Comparison of ENCODE assay signal across 8 cellular contexts in genomic region chr1:219066631-219067349, GRCh38.
DNase-seq lines count a peak whose midpoint lies in the region; ATAC-seq and TF ChIP-seq lines count a peak whose summit lies in the region.

No MANE protein-coding gene starts in this region.

- no peaks in the 10 kb centered on the region for H3K27me3 Mint-ChIP-seq in activated CD4-positive, alpha-beta T cell treated with anti-CD3 and anti-CD28 coated beads, Interleukin-2, amount 10 ng/mL, durations not matched to agents 24 days and 14 days

- H3K4me1 Mint-ChIP-seq in activated CD4-positive, alpha-beta T cell treated with anti-CD3 and anti-CD28 coated beads, Interleukin-2, amount 10 ng/mL, durations not matched to agents 24 days and 14 days: no peaks in the 10 kb centered on the region

- H3K4me3 ChIP-seq in ascending aorta: no peak overlapping the region

- H3K27me3 ChIP-seq in ascending aorta: no peaks in the 10 kb centered on the region

- peaks cover 0 to 7% of the 10 kb centered on the region in 2 donors for H3K4me1 ChIP-seq in ascending aorta

- H3K9me3 Mint-ChIP-seq in activated CD4-positive, alpha-beta T cell treated with anti-CD3 and anti-CD28 coated beads, Interleukin-2, amount 10 ng/mL, durations not matched to agents 24 days and 14 days: no peaks in the 10 kb centered on the region

- intact Hi-C loops in ascending aorta (cut with DNase I): loop anchor here (10.0 kb wide), 2 partner anchors 108 to 722 kb away; partner anchors contain the start of genes LYPLAL1 and TGFB2
- intact Hi-C loops in activated CD4-positive, alpha-beta T cell treated with anti-CD3 and anti-CD28 coated beads, Interleukin-2, amount 10 ng/mL, durations not matched to agents 24 days and 14 days (cut with micrococcal nuclease): no loop called here

- peak; percentile 10 to 24 (median 21) for TF ChIP-seq CTCF in ascending aorta (IDR thresholded peaks at IDR 0.05)

- peak; percentile 29 for DNase-seq in COR-L47 (lab: John Stamatoyannopoulos, UW)
- DNase-seq in ascending aorta (ENCODE audit: low spot score in 2 of 2): no peak
- DNase-seq in left kidney (ENCODE audit: low read depth, low spot score): peak; percentile 62
- DNase-seq in effector CD8-positive, alpha-beta T cell (lab: John Stamatoyannopoulos, UW): no peak
- DNase-seq in activated gamma-delta T cell (lab: John Stamatoyannopoulos, UW): no peak
- no peak for DNase-seq in activated CD4-positive, alpha-beta T cell treated with anti-CD3 and anti-CD28 coated beads, Interleukin-2, amount 10 ng/mL, durations not matched to agents 24 days and 14 days

- no peak overlapping the region for H3K4me3 Mint-ChIP-seq in activated CD4-positive, alpha-beta T cell treated with anti-CD3 and anti-CD28 coated beads, Interleukin-2, amount 10 ng/mL, durations not matched to agents 24 days and 14 days

- no peaks in the 10 kb centered on the region for H3K36me3 Mint-ChIP-seq in activated CD4-positive, alpha-beta T cell treated with anti-CD3 and anti-CD28 coated beads, Interleukin-2, amount 10 ng/mL, durations not matched to agents 24 days and 14 days (ENCODE audit: low read depth)

- no peak overlapping the region for H3K27ac Mint-ChIP-seq in activated CD4-positive, alpha-beta T cell treated with anti-CD3 and anti-CD28 coated beads, Interleukin-2, amount 10 ng/mL, durations not matched to agents 24 days and 14 days

- ATAC-seq in HG02885 (IDR thresholded peaks at IDR 0.05; ENCODE audit: poor library complexity, unreplicated experiment) (peak; percentile 65), esophagus mucosa (no peak)

- no peaks in the 10 kb centered on the region for H3K9me3 ChIP-seq in ascending aorta

- peak overlapping the region; percentile 73 to 76 for H3K27ac ChIP-seq in ascending aorta

- no peaks in the 10 kb centered on the region for H3K36me3 ChIP-seq in ascending aorta

Comparison
In these comparisons a context has a peak if more than half of its experiments do, and no peak if none do; other contexts are left out.
1. DNase-seq: peak in COR-L47 (single experiment) and left kidney (single experiment); none in ascending aorta (0 of 2), effector CD8-positive, alpha-beta T cell (single experiment), activated gamma-delta T cell (single experiment) and activated CD4-positive, alpha-beta T cell treated with anti-CD3 and anti-CD28 coated beads, Interleukin-2, amount 10 ng/mL, durations not matched to agents 24 days and 14 days (single experiment).